8 cellular contexts compared by ENCODE assay signal in genomic region chr6:6712979-6713514, GRCh38.
DNase-seq lines count a peak whose midpoint lies in the region; ATAC-seq, FAIRE-seq and TF ChIP-seq lines count a peak whose summit lies in the region.

No MANE protein-coding gene starts in this region.

- peaks cover 88% of the 10 kb centered on the region for H3K4me1 Mint-ChIP-seq in dendritic cell treated with granulocyte-macrophage colony-stimulating factor and Interleukin-4, amounts not matched to agents 40 ng/mL and 50 ng/mL, for 4 days (ENCODE audit: low read depth)

- no peak overlapping the region for H3K4me3 ChIP-seq in psoas muscle

- no peaks in the 10 kb centered on the region for H3K27me3 Mint-ChIP-seq in dendritic cell treated with granulocyte-macrophage colony-stimulating factor and Interleukin-4, amounts not matched to agents 40 ng/mL and 50 ng/mL, for 4 days

- peaks cover 70% of the 10 kb centered on the region for H3K36me3 Mint-ChIP-seq in dendritic cell treated with granulocyte-macrophage colony-stimulating factor and Interleukin-4, amounts not matched to agents 40 ng/mL and 50 ng/mL, for 4 days (ENCODE audit: low read depth)

- DNase-seq in GF-D8 (lab: John Stamatoyannopoulos, UW) (peak; percentile 86), KG1 (lab: John Stamatoyannopoulos, UW) (peak; percentile 70), psoas muscle (no peak), RCC 7860 (ENCODE audit: low spot score) (no peak), OCI-M1 (lab: John Stamatoyannopoulos, UW) (no peak), NCI-H774 (lab: John Stamatoyannopoulos, UW) (no peak), DMS153 treated with DMSO at 0.1 percent for 48 hours (lab: John Stamatoyannopoulos, UW; ENCODE audit: unreplicated experiment) (no peak)

- no peaks in the 10 kb centered on the region for H3K9me3 Mint-ChIP-seq in dendritic cell treated with granulocyte-macrophage colony-stimulating factor and Interleukin-4, amounts not matched to agents 40 ng/mL and 50 ng/mL, for 4 days

- H3K27ac ChIP-seq in psoas muscle = no peak overlapping the region

- no peak for FAIRE-seq in RCC 7860 (lab: Jason Lieb, UNC)

- no peak for TF ChIP-seq CTCF in psoas muscle (IDR thresholded peaks at IDR 0.05)

- H3K4me1 ChIP-seq in psoas muscle = peaks cover 15% of the 10 kb centered on the region

- peak overlapping the region; percentile 72 for H3K27ac Mint-ChIP-seq in dendritic cell treated with granulocyte-macrophage colony-stimulating factor and Interleukin-4, amounts not matched to agents 40 ng/mL and 50 ng/mL, for 4 days

- H3K27me3 ChIP-seq in psoas muscle (ENCODE audit: insufficient read depth in 3 of 3, low read length in 2 of 3) = no peaks in the 10 kb centered on the region

- no peaks in the 10 kb centered on the region for H3K36me3 ChIP-seq in psoas muscle (ENCODE audit: insufficient read depth in 1 of 2, low read depth in 1 of 2)

- H3K9me3 ChIP-seq in psoas muscle = no peaks in the 10 kb centered on the region

- H3K4me3 Mint-ChIP-seq in dendritic cell treated with granulocyte-macrophage colony-stimulating factor and Interleukin-4, amounts not matched to agents 40 ng/mL and 50 ng/mL, for 4 days = peak overlapping the region; percentile 11

- peak in 3 of 4 donors; percentile 11 to 42 (median 30) for ATAC-seq in psoas muscle

- WGBS in psoas muscle, 3 donors = 29 to 45% (median 38%) methylated on average over 12 of the region's 12 CpGs

- intact Hi-C loops in dendritic cell treated with granulocyte-macrophage colony-stimulating factor and Interleukin-4, amounts not matched to agents 40 ng/mL and 50 ng/mL, for 4 days (cut with micrococcal nuclease) = loop anchor here (5.0 kb wide), 1 partner anchor 39 kb away; no protein-coding TSS in a partner anchor
- intact Hi-C loops in psoas muscle (cut with DNase I) = no loop called here

Comparison
In these comparisons a context has a peak if more than half of its experiments do, and no peak if none do; other contexts are left out.
1. DNase-seq: peak in GF-D8 (single experiment) and KG1 (single experiment); none in psoas muscle (0 of 2), RCC 7860 (single experiment), OCI-M1 (single experiment), NCI-H774 (single experiment) and DMS153 treated with DMSO at 0.1 percent for 48 hours (single experiment).